ENCODE assay signal across 24 cellular contexts in genomic region chr10:110091830-110092229, GRCh38.
"Had no signal": no experiment of that assay in that cellular context is flagged by ENCODE, and none has a peak within 500 bp of the region (broad histone marks: within the 10 kb centered on the region; RNA-seq: fewer than 3 reads in every experiment).

No MANE protein-coding gene starts in this region.

- DNase-seq: dorsolateral prefrontal cortex; effector CD4-positive, alpha-beta T cell; hypothalamus; immature natural killer cell; nucleus accumbens; posterior cingulate gyrus; psoas muscle; right cardiac atrium; small intestine; stimulated activated CD4-positive, alpha-beta T cell treated with anti-CD3 and anti-CD28 coated beads, Interleukin-15, amount 100 ng/mL, for 24 hours; stimulated activated CD4-positive, alpha-beta T cell treated with anti-CD3 and anti-CD28 coated beads, Interleukin-2, amount 100 ng/mL, for 48 hours; stimulated activated naive CD4-positive, alpha-beta T cell; upper lobe of left lung had no signal

- H3K4me1 ChIP-seq: neural progenitor cell had no signal

- H3K27ac Mint-ChIP-seq: memory B cell, nephron, neural progenitor cell had no signal

- H2AFZ ChIP-seq: neural progenitor cell had no signal

- H3K4me3 ChIP-seq: dorsolateral prefrontal cortex, lung, neural progenitor cell, psoas muscle, thoracic aorta, tibial nerve, upper lobe of left lung had no signal

- H3K4me2 ChIP-seq: neural progenitor cell had no signal

- ATAC-seq: left lobe of liver, psoas muscle, right cardiac atrium had no signal

- H3K27me3 Mint-ChIP-seq: memory B cell had no signal

- H3K4me1 Mint-ChIP-seq: neural progenitor cell had no signal

- H3K36me3 ChIP-seq: neural progenitor cell, thoracic aorta, tibial nerve, upper lobe of left lung had no signal

- H3K9me3 ChIP-seq: psoas muscle, thoracic aorta, tibial nerve, upper lobe of left lung had no signal

- H3K9me3 Mint-ChIP-seq: immature natural killer cell, memory B cell, nephron, neural progenitor cell had no signal

- H3K4me3 Mint-ChIP-seq: immature natural killer cell, memory B cell, nephron, neural progenitor cell had no signal

- H3K27me3 ChIP-seq: dorsolateral prefrontal cortex, neural progenitor cell, tibial nerve, upper lobe of left lung had no signal

- H3K9ac ChIP-seq: neural progenitor cell had no signal

- H3K27ac ChIP-seq: neural progenitor cell, psoas muscle, thoracic aorta, upper lobe of left lung had no signal

- FAIRE-seq: colon, frontal cortex, keratinocyte, small intestine, urothelium cell line had no signal
